In genomic region chr3:33057320-33058298, GRCh38 we compare ENCODE assay signal across 16 cellular contexts. TPM values are rescaled to one million over a fixed set of nuclear protein-coding genes. Genes with fewer than 3 reads are reported as not detected.
A peak's percentile ranks its signal among the peaks of the same experiment; 100 is the strongest.
DNase-seq lines count a peak whose midpoint lies in the region; ATAC-seq and TF ChIP-seq lines count a peak whose summit lies in the region.
"Had no signal": no experiment of that assay in that cellular context is flagged by ENCODE, and none has a peak within 500 bp of the region (broad histone marks: within the 10 kb centered on the region; RNA-seq: fewer than 3 reads in every experiment).

No MANE protein-coding gene starts in this region.

- WGBS in testis, 2 donors, result 88 to 91% methylated on average over 8 of the region's 8 CpGs

- TF ChIP-seq CTCF in GM06990 (IDR thresholded peaks at IDR 0.05; ENCODE audit: insufficient read depth, low read length, poor library complexity, severe bottlenecking), result no peak
- TF ChIP-seq CTCF in choroid plexus epithelial cell (conservative IDR thresholded peaks at IDR 0.05; ENCODE audit: low read depth, low read length), result no peak
- no peak for TF ChIP-seq CTCF in gastrocnemius medialis (IDR thresholded peaks at IDR 0.05 in 4 of 5, conservative IDR thresholded peaks at IDR 0.05 in 1 of 5)
- no peak for TF ChIP-seq CTCF in testis (IDR thresholded peaks at IDR 0.05)

- peak; percentile 46 for DNase-seq in GM06990 (ENCODE audit: extremely low read depth, insufficient read length)
- peak; percentile 18 for DNase-seq in choroid plexus epithelial cell (ENCODE audit: low read depth)
- no peak for DNase-seq in gastrocnemius medialis
- no peak for DNase-seq in stimulated activated effector memory CD8-positive, alpha-beta T cell treated with anti-CD3 and anti-CD28 coated beads, Interleukin-12 subunit alpha, Interleukin-12 subunit beta, amount 100 ng/mL, for 72 hours (ENCODE audit: low spot score in 2 of 2)
- no peak for DNase-seq in testis
- no peak for DNase-seq in retina
- DNase-seq: activated CD4-positive, alpha-beta T cell treated with anti-CD3 and anti-CD28 coated beads for 1 hour; activated gamma-delta T cell treated with Interleukin-2 at 50 U/mL for 16 hours; naive B cell; NCI-H226; Peyer's patch; SW 1271 had no signal

- H3K27ac ChIP-seq in gastrocnemius medialis (no peak overlapping the region), testis (no peak overlapping the region)
- H3K27ac ChIP-seq: BLaER1, Peyer's patch had no signal

- H3K27me3 ChIP-seq in GM06990 (replicated peaks; ENCODE audit: control insufficient read depth, insufficient read depth, low read length), result no peaks in the 10 kb centered on the region
- no peaks in the 10 kb centered on the region for H3K27me3 ChIP-seq in gastrocnemius medialis
- no peaks in the 10 kb centered on the region for H3K27me3 ChIP-seq in testis
- H3K27me3 ChIP-seq: BLaER1, Peyer's patch had no signal

- H3K36me3 ChIP-seq in GM06990 (ENCODE audit: control insufficient read depth, insufficient read depth, low read length) (peaks cover 4% of the 10 kb centered on the region; the same call in 1 of the 2 replicates), gastrocnemius medialis (peaks cover 0 to 55% of the 10 kb centered on the region in 2 donors), testis (ENCODE audit: low read depth, missing control alignments) (no peaks in the 10 kb centered on the region)

- intact Hi-C loops in gastrocnemius medialis (cut with DNase I; ENCODE audit: low total_unique reads), result no loop called here
- intact Hi-C loops in testis (cut with DNase I; ENCODE audit: low total_unique reads), result no loop called here

- no peak overlapping the region for H3K27ac Mint-ChIP-seq in stimulated activated effector memory CD8-positive, alpha-beta T cell treated with anti-CD3 and anti-CD28 coated beads, Interleukin-12 subunit alpha, Interleukin-12 subunit beta, amount 100 ng/mL, for 72 hours

- H3K9me3 Mint-ChIP-seq in stimulated activated effector memory CD8-positive, alpha-beta T cell treated with anti-CD3 and anti-CD28 coated beads, Interleukin-12 subunit alpha, Interleukin-12 subunit beta, amount 100 ng/mL, for 72 hours, result no peaks in the 10 kb centered on the region
- H3K9me3 Mint-ChIP-seq: naive B cell had no signal

- H3K36me3 Mint-ChIP-seq in stimulated activated effector memory CD8-positive, alpha-beta T cell treated with anti-CD3 and anti-CD28 coated beads, Interleukin-12 subunit alpha, Interleukin-12 subunit beta, amount 100 ng/mL, for 72 hours, result peaks cover 84% of the 10 kb centered on the region

- peak; percentile 28 for ATAC-seq in GM19468 (IDR thresholded peaks at IDR 0.05; ENCODE audit: extremely low read depth, unreplicated experiment)
- peak; percentile 41 for ATAC-seq in HG03520 (IDR thresholded peaks at IDR 0.05; ENCODE audit: unreplicated experiment)
- no peak for ATAC-seq in gastrocnemius medialis
- ATAC-seq in stimulated activated effector memory CD8-positive, alpha-beta T cell treated with anti-CD3 and anti-CD28 coated beads, Interleukin-12 subunit alpha, Interleukin-12 subunit beta, amount 100 ng/mL, for 72 hours, result no peak
- ATAC-seq: sciatic nerve had no signal

- H3K4me3 ChIP-seq in GM06990 (replicated peaks; ENCODE audit: low read depth, low read length) (no peak overlapping the region), choroid plexus epithelial cell (ENCODE audit: low read depth, low read length) (no peak overlapping the region), gastrocnemius medialis (no peak overlapping the region), testis (no peak overlapping the region)
- H3K4me3 ChIP-seq: BLaER1, Peyer's patch had no signal

- H3K4me1 ChIP-seq in gastrocnemius medialis (no peaks in the 10 kb centered on the region), testis (no peaks in the 10 kb centered on the region)

- no peak for TF ChIP-seq POLR2A in gastrocnemius medialis (IDR thresholded peaks at IDR 0.05)
- no peak for TF ChIP-seq POLR2A in testis (IDR thresholded peaks at IDR 0.05)

- peaks cover 62% of the 10 kb centered on the region for H3K4me1 Mint-ChIP-seq in stimulated activated effector memory CD8-positive, alpha-beta T cell treated with anti-CD3 and anti-CD28 coated beads, Interleukin-12 subunit alpha, Interleukin-12 subunit beta, amount 100 ng/mL, for 72 hours

- in situ Hi-C loops in gastrocnemius medialis (cut with MboI; ENCODE audit: low sequenced_read_pairs in 4 of 4), result no loop called here

- no peaks in the 10 kb centered on the region for H3K9me3 ChIP-seq in gastrocnemius medialis
- H3K9me3 ChIP-seq in testis, result no peaks in the 10 kb centered on the region
- H3K9me3 ChIP-seq: BLaER1, Peyer's patch had no signal

- H3K4me3 Mint-ChIP-seq in stimulated activated effector memory CD8-positive, alpha-beta T cell treated with anti-CD3 and anti-CD28 coated beads, Interleukin-12 subunit alpha, Interleukin-12 subunit beta, amount 100 ng/mL, for 72 hours, result no peak overlapping the region

RNA-seq across cellular contexts. Expression of gene GLB1, which starts 39.3 kb away (rescaled TPM):
- total RNA-seq in gastrocnemius medialis (10 to 100 TPM; 11.4 to 38.0 (median 19.3) TPM), testis (10 to 100 TPM; 44.3 to 61.6 TPM)
- polyA plus RNA-seq in testis (ENCODE audit: insufficient read depth, low read depth, low replicate concordance), result 43.7 TPM

RNA-seq across cellular contexts. Expression of gene TMPPE, which starts 39.3 kb away (rescaled TPM):
- total RNA-seq in gastrocnemius medialis, result 1 to 10 TPM; 2.1 to 2.8 (median 2.6) TPM
- total RNA-seq in testis, result 1 to 10 TPM; 6.5 to 7.9 TPM
- polyA plus RNA-seq in testis (ENCODE audit: insufficient read depth, low read depth, low replicate concordance), result 0.82 TPM

RNA-seq across cellular contexts. Expression of gene CRTAP, which starts 56.2 kb away (rescaled TPM):
- total RNA-seq in gastrocnemius medialis (100 to 1,000 TPM in 1 of 4 donors, 10 to 100 TPM in 3; 75.2 to 107 (median 83.1) TPM), testis (100 to 1,000 TPM in 1 of 2 donors, 10 to 100 TPM in 1; 70.2 to 123 TPM)
- polyA plus RNA-seq in testis (ENCODE audit: insufficient read depth, low read depth, low replicate concordance), result 151 TPM

Comparison
In these comparisons a context has a peak if more than half of its experiments do, and no peak if none do; other contexts are left out.
1. DNase-seq: peak in GM06990 (single experiment) and choroid plexus epithelial cell (single experiment); none in gastrocnemius medialis (0 of 2), stimulated activated effector memory CD8-positive, alpha-beta T cell treated with anti-CD3 and anti-CD28 coated beads, Interleukin-12 subunit alpha, Interleukin-12 subunit beta, amount 100 ng/mL, for 72 hours (0 of 2), testis (single experiment) and retina (single experiment).
2. ATAC-seq: peak in GM19468 (single experiment) and HG03520 (single experiment); none in gastrocnemius medialis (0 of 2) and stimulated activated effector memory CD8-positive, alpha-beta T cell treated with anti-CD3 and anti-CD28 coated beads, Interleukin-12 subunit alpha, Interleukin-12 subunit beta, amount 100 ng/mL, for 72 hours (single experiment).